ENCODE assay signal across 19 cellular contexts in the genomic region with DNA sequence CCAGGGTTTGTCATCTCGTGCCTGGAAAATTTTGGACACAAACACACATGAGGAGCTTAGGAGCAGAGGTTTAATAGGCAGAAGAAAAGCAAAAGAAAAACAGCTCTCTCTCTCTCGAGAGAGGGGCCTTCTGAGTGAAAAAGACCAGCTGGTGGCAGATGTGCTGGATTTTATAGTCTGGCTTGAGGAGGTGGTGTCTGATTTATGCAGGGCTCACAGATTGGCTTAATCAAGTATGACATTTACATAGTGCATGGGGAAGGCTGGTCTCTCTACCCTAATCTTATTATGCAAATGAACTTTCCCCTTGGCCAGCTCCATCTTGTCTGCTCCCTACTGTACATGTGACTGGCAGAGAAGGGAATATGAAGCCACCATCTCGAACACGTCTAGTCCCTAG.
DNase-seq lines count a peak whose midpoint lies in the region; ATAC-seq and TF ChIP-seq lines count a peak whose summit lies in the region.
"Had no signal": no experiment of that assay in that cellular context is flagged by ENCODE, and none has a peak within 500 bp of the region (broad histone marks: within the 10 kb centered on the region; RNA-seq: fewer than 3 reads in every experiment).

No MANE protein-coding gene starts in this region.

- POLR2A ChIA-PET in A673 (lab: Charles Lee; ENCODE audit: low non-redundant PET): no interaction called here

- TF ChIP-seq CTCF in A673 (conservative IDR thresholded peaks at IDR 0.05; ENCODE audit: low read depth, low read length) (no peak), glutamatergic neuron (IDR thresholded peaks at IDR 0.05; ENCODE audit: partially characterized antibody, unreplicated experiment) (no peak), mesothelial cell of epicardium (IDR thresholded peaks at IDR 0.05; ENCODE audit: unreplicated experiment) (no peak)

- intact Hi-C loops in A673 (cut with micrococcal nuclease; ENCODE audit: unreplicated experiment): no loop called here

- H3K27ac Mint-ChIP-seq in glutamatergic neuron (ENCODE audit: unreplicated experiment): peak overlapping the region; percentile 74
- H3K27ac Mint-ChIP-seq in mesothelial cell of epicardium: peak overlapping the region; percentile 19
- H3K27ac Mint-ChIP-seq: CD8-positive, alpha-beta T cell; HFFc6 had no signal

- no peaks in the 10 kb centered on the region for H3K4me1 ChIP-seq in A673 (ENCODE audit: insufficient read depth, low read length, poor library complexity, severe bottlenecking)
- H3K4me1 ChIP-seq: A549; BLaER1 treated with 17β-estradiol and CSF1 and Interleukin-3, amounts not matched to agents 10 nM and 100 nM had no signal

- H3K4me3 ChIP-seq in A673 (ENCODE audit: low read depth, low read length, poor library complexity, severe bottlenecking): no peak overlapping the region
- H3K4me3 ChIP-seq: A549; BLaER1 treated with 17β-estradiol and CSF1 and Interleukin-3, amounts not matched to agents 10 nM and 100 nM had no signal

- H3K9me3 Mint-ChIP-seq in glutamatergic neuron (ENCODE audit: unreplicated experiment) (peaks cover 10% of the 10 kb centered on the region), mesothelial cell of epicardium (peaks cover 53% of the 10 kb centered on the region)

- no peaks in the 10 kb centered on the region for H3K36me3 ChIP-seq in A673 (ENCODE audit: insufficient read depth, low read length, poor library complexity, severe bottlenecking)
- H3K36me3 ChIP-seq: BLaER1 treated with 17β-estradiol and CSF1 and Interleukin-3, amounts not matched to agents 10 nM and 100 nM had no signal

- H3K36me3 Mint-ChIP-seq in glutamatergic neuron (ENCODE audit: unreplicated experiment) (peaks cover 13% of the 10 kb centered on the region), mesothelial cell of epicardium (no peaks in the 10 kb centered on the region)
- H3K36me3 Mint-ChIP-seq: CD8-positive, alpha-beta T cell had no signal

- H3K4me3 Mint-ChIP-seq in glutamatergic neuron (ENCODE audit: unreplicated experiment): peak overlapping the region; percentile 21
- H3K4me3 Mint-ChIP-seq in mesothelial cell of epicardium: no peak overlapping the region
- H3K4me3 Mint-ChIP-seq: CD8-positive, alpha-beta T cell; HFFc6 had no signal

- H3K9me3 ChIP-seq in A673 (ENCODE audit: low read depth, low read length, poor library complexity, severe bottlenecking): peaks cover 2% of the 10 kb centered on the region
- H3K9me3 ChIP-seq: A549 had no signal

- no peak overlapping the region for H3K27ac ChIP-seq in A673 (ENCODE audit: low read depth, low read length, poor library complexity, severe bottlenecking)
- H3K27ac ChIP-seq: A549; BLaER1 treated with 17β-estradiol and CSF1 and Interleukin-3, amounts not matched to agents 10 nM and 100 nM; HL-60 had no signal

- no peaks in the 10 kb centered on the region for H3K27me3 ChIP-seq in A673 (replicated peaks; ENCODE audit: insufficient read depth, low read depth, low read length, poor library complexity)
- H3K27me3 ChIP-seq: BLaER1 treated with 17β-estradiol and CSF1 and Interleukin-3, amounts not matched to agents 10 nM and 100 nM had no signal

- H3K27me3 Mint-ChIP-seq in glutamatergic neuron (ENCODE audit: unreplicated experiment) (peaks cover 5% of the 10 kb centered on the region), mesothelial cell of epicardium (ENCODE audit: low read depth) (peaks cover 1% of the 10 kb centered on the region)

- ATAC-seq in HG02840 (IDR thresholded peaks at IDR 0.05; ENCODE audit: low FRiP score, unreplicated experiment): no peak
- ATAC-seq: A549; CD8-positive, alpha-beta T cell; SK-N-SH treated with all-trans-retinoic acid at 6 μM for 48 hours had no signal

- DNase-seq in A673 (ENCODE audit: low spot score) (peak; percentile 52), DMS79 treated with DMSO at 0.1 percent for 48 hours (lab: John Stamatoyannopoulos, UW) (peak; percentile 89), glutamatergic neuron (no peak), mesothelial cell of epicardium (ENCODE audit: low spot score in 2 of 2, unreplicated experiment in 2 of 2) (no peak), cerebellar nuclear complex (lab: John Stamatoyannopoulos, UW) (no peak)
- DNase-seq in activated T-cell treated with anti-CD3 and anti-CD28 coated beads, Interleukin-2, amount 50 U/mL, for 48 hours: no peak
- DNase-seq: CD8-positive, alpha-beta T cell; DND-41; HFFc6; NCI-H187; NCI-H2107; NCI-H226; OCI-M1; SHP77 treated with DMSO at 0.1 percent for 48 hours had no signal

- no TSS peak for BruUV-seq in A673 (replicated peaks; lab: Mats Ljungman, UMichigan)

- peaks cover 6% of the 10 kb centered on the region for H3K4me1 Mint-ChIP-seq in glutamatergic neuron (ENCODE audit: low read depth, unreplicated experiment)
- H3K4me1 Mint-ChIP-seq in mesothelial cell of epicardium: peaks cover 2% of the 10 kb centered on the region

- CTCF ChIA-PET in A673 (lab: Charles Lee): no interaction called here

Comparison
In these comparisons a context has a peak if more than half of its experiments do, and no peak if none do; other contexts are left out.
1. DNase-seq: peak in A673 (single experiment) and DMS79 treated with DMSO at 0.1 percent for 48 hours (single experiment); none in glutamatergic neuron (single experiment), mesothelial cell of epicardium (0 of 2), cerebellar nuclear complex (0 of 2) and activated T-cell treated with anti-CD3 and anti-CD28 coated beads, Interleukin-2, amount 50 U/mL, for 48 hours (0 of 2).